In genomic region chrX:55465108-55465507, GRCh38 we compare ENCODE assay signal across 2 cellular contexts. TPM values are rescaled to one million over a fixed set of nuclear protein-coding genes. Genes with fewer than 3 reads are reported as not detected.
"Had no signal": no experiment of that assay in that cellular context is flagged by ENCODE, and none has a peak within 500 bp of the region (broad histone marks: within the 10 kb centered on the region; RNA-seq: fewer than 3 reads in every experiment).

No MANE protein-coding gene starts in this region.

RNA-seq across cellular contexts. Expression of gene MAGEH1, which starts 13.2 kb away (rescaled TPM):
- total RNA-seq: HT-29 had no signal

RNA-seq across cellular contexts. Expression of gene USP51, which starts 24.5 kb away (rescaled TPM):
- total RNA-seq: HepG2, HT-29 had no signal
- polyA plus RNA-seq: HepG2 had no signal
